15 cellular contexts compared by ENCODE assay signal in the genomic region with DNA sequence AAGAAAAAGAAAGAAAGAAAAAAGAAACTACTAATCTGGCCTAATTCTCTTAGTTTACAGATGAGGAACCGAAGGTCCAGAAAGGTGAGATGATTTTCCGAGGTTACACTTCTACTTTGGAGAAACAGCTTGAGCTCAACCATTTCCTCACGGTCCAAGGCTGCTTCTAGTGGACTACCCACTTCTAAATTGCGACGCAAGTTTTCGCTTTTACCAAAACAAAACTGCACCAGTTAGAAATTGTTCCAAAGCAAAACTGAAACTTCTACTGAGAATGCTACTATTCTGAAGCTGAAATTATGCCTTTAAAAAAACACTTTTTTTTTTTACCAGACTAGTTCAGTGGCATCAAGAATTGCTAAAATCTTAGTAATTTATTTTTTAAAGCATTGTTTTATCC.
A peak's percentile ranks its signal among the peaks of the same experiment; 100 is the strongest.
DNase-seq lines count a peak whose midpoint lies in the region; ATAC-seq and TF ChIP-seq lines count a peak whose summit lies in the region.
"Had no signal": no experiment of that assay in that cellular context is flagged by ENCODE, and none has a peak within 500 bp of the region (broad histone marks: within the 10 kb centered on the region; RNA-seq: fewer than 3 reads in every experiment).

No MANE protein-coding gene starts in this region.

- ATAC-seq in GM18858 (IDR thresholded peaks at IDR 0.05; ENCODE audit: unreplicated experiment) (peak; percentile 49), GM19467 (IDR thresholded peaks at IDR 0.05; ENCODE audit: unreplicated experiment) (peak; percentile 84), HG03025 (IDR thresholded peaks at IDR 0.05; ENCODE audit: low FRiP score, unreplicated experiment) (peak; percentile 73)
- no peak for ATAC-seq in effector memory CD8-positive, alpha-beta T cell (replicated peaks)
- ATAC-seq: esophagus mucosa; stimulated activated naive CD8-positive, alpha-beta T cell treated with anti-CD3 and anti-CD28 coated beads, Interleukin-15, amount 100 ng/mL, for 72 hours had no signal

- peak overlapping the region; percentile 16 to 25 for H3K27ac Mint-ChIP-seq in effector memory CD8-positive, alpha-beta T cell
- H3K27ac Mint-ChIP-seq: activated B cell treated with CpG ODN at 0.5 μM for 24 hours; CD14-positive monocyte; stimulated activated naive CD8-positive, alpha-beta T cell treated with anti-CD3 and anti-CD28 coated beads, Interleukin-15, amount 100 ng/mL, for 72 hours had no signal

- H3K4me1 Mint-ChIP-seq in effector memory CD8-positive, alpha-beta T cell (ENCODE audit: low read depth in 2 of 2): no peaks in the 10 kb centered on the region
- H3K4me1 Mint-ChIP-seq: activated B cell treated with CpG ODN at 0.5 μM for 24 hours; CD14-positive monocyte; stimulated activated naive CD8-positive, alpha-beta T cell treated with anti-CD3 and anti-CD28 coated beads, Interleukin-15, amount 100 ng/mL, for 72 hours had no signal

- H3K4me3 ChIP-seq in vagina: no peak overlapping the region

- intact Hi-C loops in vagina (cut with DNase I): no loop called here

- H3K9me3 ChIP-seq in vagina: no peaks in the 10 kb centered on the region

- no peaks in the 10 kb centered on the region for H3K27me3 Mint-ChIP-seq in effector memory CD8-positive, alpha-beta T cell
- H3K27me3 Mint-ChIP-seq: activated B cell treated with CpG ODN at 0.5 μM for 24 hours; stimulated activated naive CD8-positive, alpha-beta T cell treated with anti-CD3 and anti-CD28 coated beads, Interleukin-15, amount 100 ng/mL, for 72 hours had no signal

- no peak for TF ChIP-seq POLR2A in vagina (IDR thresholded peaks at IDR 0.05)

- DNase-seq in effector memory CD8-positive, alpha-beta T cell: no peak
- DNase-seq in NAMALWA (ENCODE audit: low spot score): no peak
- no peak for DNase-seq in vagina (ENCODE audit: extremely low spot score in 2 of 2)
- no peak for DNase-seq in SKM-1 (lab: John Stamatoyannopoulos, UW; ENCODE audit: unreplicated experiment)
- DNase-seq: activated B cell treated with CpG ODN at 0.5 μM for 24 hours; H9; NCI-H1092; NCI-H524; stimulated activated CD4-positive, alpha-beta T cell treated with anti-CD3 and anti-CD28 coated beads, Interleukin-4, amount 100 ng/mL, for 1 hour; stimulated activated naive CD8-positive, alpha-beta T cell treated with anti-CD3 and anti-CD28 coated beads, Interleukin-15, amount 100 ng/mL, for 72 hours had no signal

- no peak overlapping the region for H3K4me3 Mint-ChIP-seq in effector memory CD8-positive, alpha-beta T cell
- H3K4me3 Mint-ChIP-seq: activated B cell treated with CpG ODN at 0.5 μM for 24 hours; CD14-positive monocyte; H9; stimulated activated naive CD8-positive, alpha-beta T cell treated with anti-CD3 and anti-CD28 coated beads, Interleukin-15, amount 100 ng/mL, for 72 hours had no signal

- no peak overlapping the region for H3K27ac ChIP-seq in vagina

- H3K27me3 ChIP-seq in vagina: no peaks in the 10 kb centered on the region

- H3K36me3 Mint-ChIP-seq in effector memory CD8-positive, alpha-beta T cell (ENCODE audit: insufficient read depth): peaks cover 8% of the 10 kb centered on the region

- no peaks in the 10 kb centered on the region for H3K9me3 Mint-ChIP-seq in effector memory CD8-positive, alpha-beta T cell
- H3K9me3 Mint-ChIP-seq: activated B cell treated with CpG ODN at 0.5 μM for 24 hours; H9; stimulated activated naive CD8-positive, alpha-beta T cell treated with anti-CD3 and anti-CD28 coated beads, Interleukin-15, amount 100 ng/mL, for 72 hours had no signal

- no peak for TF ChIP-seq CTCF in vagina (IDR thresholded peaks at IDR 0.05)

- H3K4me1 ChIP-seq in vagina: no peaks in the 10 kb centered on the region

- H3K36me3 ChIP-seq in vagina: no peaks in the 10 kb centered on the region
